ENCODE assay signal across 9 cellular contexts in the genomic region with DNA sequence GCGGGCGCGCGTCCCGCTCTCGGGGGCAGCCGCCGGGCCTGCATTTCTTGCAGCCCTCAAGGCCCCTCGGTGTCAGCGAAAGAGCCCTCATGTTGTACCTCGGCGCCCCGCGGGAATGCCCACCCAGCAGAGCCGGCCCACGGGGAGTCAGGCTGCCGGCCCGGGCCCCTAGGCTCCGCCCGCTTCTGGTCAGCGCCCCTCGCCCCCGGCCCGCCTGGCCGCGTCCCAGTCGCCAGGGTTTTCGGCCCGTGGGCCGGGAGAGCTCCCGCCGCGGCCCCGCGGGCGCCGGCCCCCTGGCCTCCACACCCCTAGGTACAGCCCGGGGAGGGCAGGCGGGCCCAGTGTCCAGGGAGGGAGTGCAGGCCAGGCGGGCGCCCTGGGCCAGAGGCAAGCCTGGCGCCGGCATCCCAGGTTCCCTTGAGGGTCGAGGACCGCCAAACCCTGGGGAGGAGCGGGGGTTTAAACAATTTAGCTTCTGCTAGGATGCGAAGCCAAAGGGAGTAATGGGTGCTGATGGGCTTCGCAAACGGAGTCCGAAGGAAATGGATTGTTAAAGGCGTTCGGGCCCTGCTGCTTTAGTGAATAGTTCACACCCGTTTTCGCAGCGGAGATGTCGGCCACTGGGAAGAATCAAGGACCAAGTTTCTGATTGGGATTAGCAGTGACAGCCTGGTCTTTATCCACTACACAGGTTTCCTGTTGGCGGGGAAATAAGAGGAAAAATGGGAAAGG. TPM values are rescaled to one million over a fixed set of nuclear protein-coding genes. Genes with fewer than 3 reads are reported as not detected.
A peak's percentile ranks its signal among the peaks of the same experiment; 100 is the strongest.
DNase-seq lines count a peak whose midpoint lies in the region; ATAC-seq and TF ChIP-seq lines count a peak whose summit lies in the region.
"Had no signal": no experiment of that assay in that cellular context is flagged by ENCODE, and none has a peak within 500 bp of the region (broad histone marks: within the 10 kb centered on the region; RNA-seq: fewer than 3 reads in every experiment).

No MANE protein-coding gene starts in this region.

- peak overlapping the region; percentile 62 for H3K4me2 ChIP-seq in mesendoderm (ENCODE audit: low read length)

- peak overlapping the region; percentile 69 for H3K4me3 Mint-ChIP-seq in type B pancreatic cell

- peaks cover 26% of the 10 kb centered on the region for H3K27me3 ChIP-seq in mesendoderm (ENCODE audit: insufficient read depth, low read length, poor library complexity)

- no peaks in the 10 kb centered on the region for H3K79me1 ChIP-seq in mesendoderm (ENCODE audit: low read length)

- no peak overlapping the region for H4K8ac ChIP-seq in mesendoderm (ENCODE audit: low read depth, low read length)

- H2BK120ac ChIP-seq in mesendoderm (ENCODE audit: low read depth, low read length), result no peak overlapping the region

- H4K5ac ChIP-seq in mesendoderm (ENCODE audit: low read length), result no peak overlapping the region

- no peak overlapping the region for H2AK5ac ChIP-seq in mesendoderm (ENCODE audit: low read length)

- H3K9me3 Mint-ChIP-seq in type B pancreatic cell, result peaks cover 3% of the 10 kb centered on the region

- H2BK5ac ChIP-seq in mesendoderm (ENCODE audit: low read length), result no peak overlapping the region

- H3K4ac ChIP-seq in mesendoderm (ENCODE audit: low read depth, low read length), result no peak overlapping the region

- peak overlapping the region; percentile 23 for H3K4me3 ChIP-seq in mesendoderm (ENCODE audit: low read length)

- H3K23ac ChIP-seq in mesendoderm (ENCODE audit: low read length), result no peak overlapping the region

- peak; percentile 4 for DNase-seq in activated naive CD4-positive, alpha-beta T cell treated with Interleukin-2 at 50 U/mL for 16 hours
- DNase-seq in activated naive CD4-positive, alpha-beta T cell treated with anti-CD3 and anti-CD28 coated beads, Interleukin-2, amount 50 U/mL, for 16 hours, result no peak
- DNase-seq in cerebellar cortex (ENCODE audit: low spot score) (peak; percentile 58), mesendoderm (peak; percentile 33), type B pancreatic cell (ENCODE audit: extremely low spot score, unreplicated experiment) (no peak), MV-4-11 (lab: John Stamatoyannopoulos, UW) (no peak)

- H3K56ac ChIP-seq in mesendoderm (ENCODE audit: low read length), result peak overlapping the region; percentile 51

- no peaks in the 10 kb centered on the region for H3K79me2 ChIP-seq in mesendoderm (ENCODE audit: control insufficient read depth, insufficient read depth, low read length)

- peak overlapping the region; percentile 28 for H3K18ac ChIP-seq in mesendoderm (ENCODE audit: low read length)

- H3K27ac ChIP-seq in mesendoderm (ENCODE audit: low read depth, low read length), result no peak overlapping the region
- H3K27ac ChIP-seq: neutrophil had no signal

- peak overlapping the region; percentile 32 for H3K9ac ChIP-seq in mesendoderm (ENCODE audit: low read length)

- H3K4me1 ChIP-seq in mesendoderm (ENCODE audit: control insufficient read depth, low read depth, low read length), result no peaks in the 10 kb centered on the region

- ATAC-seq in HG03045 (IDR thresholded peaks at IDR 0.05; ENCODE audit: unreplicated experiment), result no peak
- no peak for ATAC-seq in GM18505 (IDR thresholded peaks at IDR 0.05; ENCODE audit: unreplicated experiment)

- TF ChIP-seq CTCF in type B pancreatic cell (conservative IDR thresholded peaks at IDR 0.05), result no peak

- no CpG with 5 or more reads among the region's 57 CpGs for WGBS in mesendoderm (ENCODE audit: extremely low coverage, insufficient coverage, low lambda C conversion rate)

- no peaks in the 10 kb centered on the region for H3K4me1 Mint-ChIP-seq in type B pancreatic cell (ENCODE audit: unreplicated experiment)

- no peaks in the 10 kb centered on the region for H3K36me3 Mint-ChIP-seq in type B pancreatic cell

- no peak overlapping the region for H3K27ac Mint-ChIP-seq in type B pancreatic cell

- H2BK15ac ChIP-seq in mesendoderm (replicated peaks; ENCODE audit: low read depth), result no peak overlapping the region

- H3K27me3 Mint-ChIP-seq in type B pancreatic cell, result peaks cover 87% of the 10 kb centered on the region

- no peak for TF ChIP-seq POLR2A in GM18505 (IDR thresholded peaks at IDR 0.05; ENCODE audit: borderline replicate concordance, extremely low read depth, insufficient read depth, insufficient read length)

- no peaks in the 10 kb centered on the region for H3K36me3 ChIP-seq in mesendoderm (ENCODE audit: control insufficient read depth, insufficient read depth, low read length)
- H3K36me3 ChIP-seq: neutrophil had no signal

RNA-seq across cellular contexts. Expression of a gene that starts 0.5 kb away (rescaled TPM):
- 0.20 TPM for polyA plus RNA-seq in mesendoderm (2013, experiment 1 of 2)
- 0.18 TPM for polyA plus RNA-seq in mesendoderm (2013, experiment 2 of 2)
- total RNA-seq in type B pancreatic cell (ENCODE audit: low replicate concordance), result 0.94 and 1.9 TPM in 2 replicates

Comparison
In these comparisons a context has a peak if more than half of its experiments do, and no peak if none do; other contexts are left out.
1. DNase-seq: peak in activated naive CD4-positive, alpha-beta T cell treated with Interleukin-2 at 50 U/mL for 16 hours (single experiment), cerebellar cortex (single experiment) and mesendoderm (single experiment); none in activated naive CD4-positive, alpha-beta T cell treated with anti-CD3 and anti-CD28 coated beads, Interleukin-2, amount 50 U/mL, for 16 hours (single experiment), type B pancreatic cell (single experiment) and MV-4-11 (single experiment).